In the genomic region with DNA sequence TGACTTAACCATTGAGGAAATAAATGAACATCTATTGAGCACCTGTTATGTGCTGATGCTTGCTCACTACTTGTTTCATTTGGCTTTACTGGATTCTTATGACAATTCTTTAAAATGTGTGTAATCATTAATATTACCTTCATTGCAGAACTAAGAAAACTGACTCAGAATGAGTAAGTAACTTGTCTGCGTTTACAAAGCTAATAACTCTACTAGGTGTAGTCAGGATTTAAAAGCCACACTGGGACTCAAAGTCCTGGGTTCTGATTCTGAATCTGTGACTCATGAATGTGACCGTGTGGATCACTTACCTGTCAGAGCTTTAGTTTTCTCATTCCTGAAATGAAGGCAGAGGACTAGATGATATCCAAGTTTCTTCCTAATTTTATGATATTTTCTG, we compare ENCODE assay signal across 18 cellular contexts. TPM values are rescaled to one million over a fixed set of nuclear protein-coding genes. Genes with fewer than 3 reads are reported as not detected.
"Had no signal": no experiment of that assay in that cellular context is flagged by ENCODE, and none has a peak within 500 bp of the region (broad histone marks: within the 10 kb centered on the region; RNA-seq: fewer than 3 reads in every experiment).

No MANE protein-coding gene starts in this region.

- H3K9me3 ChIP-seq: esophagus muscularis mucosa, gastroesophageal sphincter, ovary, thyroid gland, upper lobe of left lung, uterus had no signal

- H3K4me1 Mint-ChIP-seq: mesothelial cell of epicardium, natural killer cell, neural crest cell had no signal

- FAIRE-seq: colon, kidney, small intestine had no signal

- DNase-seq: cerebellar nuclear complex; kidney; natural killer cell; ovary; right cardiac atrium; small intestine; stimulated activated CD4-positive, alpha-beta T cell treated with anti-CD3 and anti-CD28 coated beads, Interleukin-12 subunit alpha, Interleukin-12 subunit beta, amount 100 ng/mL, for 4 hours; stimulated activated naive CD4-positive, alpha-beta T cell treated with Interleukin-2 at 50 U/mL for 16 hours; thyroid gland; upper lobe of left lung; uterus had no signal

- H3K27ac ChIP-seq: esophagus muscularis mucosa, gastroesophageal sphincter, hepatocyte, ovary, thyroid gland, upper lobe of left lung, uterus had no signal

- H2AFZ ChIP-seq: hepatocyte had no signal

- H3K36me3 Mint-ChIP-seq: mesothelial cell of epicardium, natural killer cell had no signal

- H3K4me3 ChIP-seq: esophagus muscularis mucosa, gastroesophageal sphincter, hepatocyte, ovary, thyroid gland, upper lobe of left lung, uterus had no signal

- H3K4me3 Mint-ChIP-seq: dendritic cell treated with granulocyte-macrophage colony-stimulating factor and Interleukin-4, amounts not matched to agents 40 ng/mL and 50 ng/mL, for 4 days; mesothelial cell of epicardium; natural killer cell; neural crest cell had no signal

- H3K27ac Mint-ChIP-seq: dendritic cell treated with granulocyte-macrophage colony-stimulating factor and Interleukin-4, amounts not matched to agents 40 ng/mL and 50 ng/mL, for 4 days; mesothelial cell of epicardium; natural killer cell had no signal

- H3K36me3 ChIP-seq: esophagus muscularis mucosa, gastroesophageal sphincter, ovary, thyroid gland, upper lobe of left lung, uterus had no signal

- H3K4me1 ChIP-seq: esophagus muscularis mucosa, gastroesophageal sphincter, thyroid gland, upper lobe of left lung, uterus had no signal

- H3K9me3 Mint-ChIP-seq: dendritic cell treated with granulocyte-macrophage colony-stimulating factor and Interleukin-4, amounts not matched to agents 40 ng/mL and 50 ng/mL, for 4 days; mesothelial cell of epicardium; natural killer cell; neural crest cell had no signal

- H3K79me2 ChIP-seq: hepatocyte had no signal

- H3K27me3 Mint-ChIP-seq: dendritic cell treated with granulocyte-macrophage colony-stimulating factor and Interleukin-4, amounts not matched to agents 40 ng/mL and 50 ng/mL, for 4 days had no signal

- H3K27me3 ChIP-seq: esophagus muscularis mucosa, gastroesophageal sphincter, ovary, thyroid gland, upper lobe of left lung, uterus had no signal

- H3K4me2 ChIP-seq: hepatocyte had no signal

RNA-seq across cellular contexts. Expression of a gene that starts 23.4 kb away (rescaled TPM):
- total RNA-seq: natural killer cell had no signal
